In the genomic region with DNA sequence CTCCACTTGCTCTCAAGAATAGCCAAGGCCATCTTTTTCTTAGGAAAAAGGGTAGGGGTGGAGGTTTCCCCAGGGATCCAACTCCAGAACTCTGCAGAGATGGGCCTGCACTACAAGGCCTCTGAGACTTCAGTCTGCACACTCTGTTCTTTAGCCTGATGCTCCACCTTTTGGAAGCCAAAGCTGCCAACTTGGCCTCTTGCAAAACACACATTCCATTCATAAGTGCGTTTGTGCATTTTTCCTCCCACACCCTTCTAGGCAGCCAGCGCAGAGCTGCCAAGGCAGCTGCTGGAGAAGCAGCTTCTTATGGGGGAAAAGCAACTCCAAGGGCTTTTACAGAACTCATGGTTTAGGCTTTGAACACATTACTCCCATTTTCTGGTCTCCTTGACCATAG, we compare ENCODE assay signal across 10 cellular contexts. TPM values are rescaled to one million over a fixed set of nuclear protein-coding genes. Genes with fewer than 3 reads are reported as not detected.
A peak's percentile ranks its signal among the peaks of the same experiment; 100 is the strongest.
DNase-seq lines count a peak whose midpoint lies in the region; ATAC-seq and TF ChIP-seq lines count a peak whose summit lies in the region.
"Had no signal": no experiment of that assay in that cellular context is flagged by ENCODE, and none has a peak within 500 bp of the region (broad histone marks: within the 10 kb centered on the region; RNA-seq: fewer than 3 reads in every experiment).

No MANE protein-coding gene starts in this region.

- in situ Hi-C loops in mammary epithelial cell (cut with MboI; ENCODE audit: low sequenced_read_pairs in 2 of 2) (loop anchor here (5.0 to 25.0 kb wide), 3 partner anchors 233 to 1486 kb away; no protein-coding TSS in a partner anchor), GM13977 (cut with MboI; ENCODE audit: low pct_unique_long_range_greater_than_20kb, low sequenced_read_pairs, unreplicated experiment) (loop anchor here (5.0 kb wide), 1 partner anchor 231 kb away; no protein-coding TSS in a partner anchor)

- WGBS in mammary epithelial cell (ENCODE audit: low coverage, missing lambda C conversion rate) = 0% methylated on average over 2 of the region's 2 CpGs

- H3K27me3 ChIP-seq in mammary epithelial cell (ENCODE audit: insufficient read depth, low read length) = no peaks in the 10 kb centered on the region

- dilution Hi-C loops in mammary epithelial cell (cut with HindIII; ENCODE audit: low sequenced_read_pairs) = no loop called here

- BruUV-seq in mammary epithelial cell (replicated peaks; lab: Mats Ljungman, UMichigan) = no TSS peak

- peaks cover 26% of the 10 kb centered on the region for H3K4me1 ChIP-seq in mammary epithelial cell (ENCODE audit: insufficient read depth, low read length)

- peak; percentile 53 for DNase-seq in HPDE6-E6E7 (ENCODE audit: extremely low spot score)
- peak; percentile 83 for DNase-seq in mammary epithelial cell
- DNase-seq in left colon = peak; percentile 26 to 73
- DNase-seq in stromal cell of bone marrow (ENCODE audit: low read depth) = peak; percentile 84
- no peak for DNase-seq in DMS 273 treated with DMSO at 0.1 percent for 48 hours (lab: John Stamatoyannopoulos, UW)
- no peak for DNase-seq in NOMO-1 (lab: John Stamatoyannopoulos, UW; ENCODE audit: unreplicated experiment in 2 of 2)
- DNase-seq in CD14-positive monocyte (ENCODE audit: low spot score) = no peak
- DNase-seq in GM13977 (ENCODE audit: low spot score) = no peak
- DNase-seq: activated CD8-positive, alpha-beta memory T cell treated with anti-CD3 and anti-CD28 coated beads, Interleukin-2, amount 10 ng/mL, durations not matched to agents 7 days and 5 days had no signal

- CTCF ChIA-PET in mammary epithelial cell (lab: Charles Lee; ENCODE audit: low non-redundant PET) = no interaction called here

- H3K36me3 Mint-ChIP-seq in CD14-positive monocyte = peaks cover 15 to 19% of the 10 kb centered on the region in 2 donors

- peak overlapping the region; percentile 59 for H3K27ac ChIP-seq in mammary epithelial cell (ENCODE audit: insufficient read depth, low read depth, low read length)

- peaks cover 4% of the 10 kb centered on the region for H3K36me3 ChIP-seq in mammary epithelial cell (ENCODE audit: insufficient read depth, low read length)

- peak overlapping the region; percentile 34 for H3K9ac ChIP-seq in mammary epithelial cell (ENCODE audit: insufficient read depth, low read length)

- TF ChIP-seq CTCF in mammary epithelial cell (conservative IDR thresholded peaks at IDR 0.05 in 1 of 2, IDR thresholded peaks at IDR 0.05 in 1 of 2; ENCODE audit: extremely low read depth in 1 of 2, insufficient read depth in 1 of 2, low read depth in 1 of 2, low read length in 2 of 2) = no peak
- no peak for TF ChIP-seq CTCF in CD14-positive monocyte (IDR thresholded peaks at IDR 0.05)
- TF ChIP-seq CTCF in GM13977 (IDR thresholded peaks at IDR 0.05; ENCODE audit: extremely low read depth, insufficient read depth, missing control alignments) = no peak

- H3K4me2 ChIP-seq in mammary epithelial cell (ENCODE audit: insufficient read depth, low read depth, low read length) = peak overlapping the region; percentile 41

- no peak overlapping the region for H3K4me3 ChIP-seq in mammary epithelial cell (replicated peaks in 1 of 3; ENCODE audit: insufficient read depth in 1 of 3, low read depth in 2 of 3, low read length in 3 of 3)

- H3K9me3 ChIP-seq in mammary epithelial cell (replicated peaks; ENCODE audit: insufficient read depth, low read length) = no peaks in the 10 kb centered on the region

- peak; percentile 75 for ATAC-seq in left colon
- ATAC-seq: activated CD8-positive, alpha-beta memory T cell treated with anti-CD3 and anti-CD28 coated beads, Interleukin-2, amount 10 ng/mL, durations not matched to agents 7 days and 5 days had no signal

- H3K4me3 Mint-ChIP-seq in CD14-positive monocyte = no peak overlapping the region
- H3K4me3 Mint-ChIP-seq: activated CD8-positive, alpha-beta memory T cell treated with anti-CD3 and anti-CD28 coated beads, Interleukin-2, amount 10 ng/mL, durations not matched to agents 7 days and 5 days; memory B cell had no signal

- no peaks in the 10 kb centered on the region for H3K9me3 Mint-ChIP-seq in CD14-positive monocyte
- H3K9me3 Mint-ChIP-seq: memory B cell had no signal

- peaks cover 7% of the 10 kb centered on the region for H3K79me2 ChIP-seq in mammary epithelial cell (ENCODE audit: insufficient read depth, low read length)

- no peak overlapping the region for H2AFZ ChIP-seq in mammary epithelial cell (ENCODE audit: low read depth, low read length)

- peaks cover 11% of the 10 kb centered on the region for H3K4me1 Mint-ChIP-seq in CD14-positive monocyte

- H3K27me3 Mint-ChIP-seq in CD14-positive monocyte (ENCODE audit: low read depth in 3 of 3) = peaks cover 0 to 2% (median 0%) of the 10 kb centered on the region in 3 donors
- H3K27me3 Mint-ChIP-seq: activated CD8-positive, alpha-beta memory T cell treated with anti-CD3 and anti-CD28 coated beads, Interleukin-2, amount 10 ng/mL, durations not matched to agents 7 days and 5 days; memory B cell had no signal

- no peaks in the 10 kb centered on the region for H4K20me1 ChIP-seq in mammary epithelial cell (ENCODE audit: insufficient read depth, low read length)

- intact Hi-C loops in mammary epithelial cell (cut with micrococcal nuclease) (loop anchor here (1.0 to 10.0 kb wide), 5 partner anchors 15 to 453 kb away; a partner anchor contains a TSS), left colon (cut with DNase I, micrococcal nuclease) (no loop called here), CD14-positive monocyte (cut with micrococcal nuclease) (loop anchor here in 1 of 2 donors (2.0 kb wide), 1 partner anchor 233 kb away; no protein-coding TSS in a partner anchor)

- H3K27ac Mint-ChIP-seq in CD14-positive monocyte = no peak overlapping the region
- H3K27ac Mint-ChIP-seq: memory B cell had no signal

RNA-seq across cellular contexts. Expression of a gene that starts 45.3 kb away (rescaled TPM):
- total RNA-seq in mammary epithelial cell (1 to 10 TPM; 3.5 to 6.7 TPM), left colon (1 to 10 TPM; 3.0 to 4.9 TPM)
- polyA plus RNA-seq in mammary epithelial cell (3.9 TPM), CD14-positive monocyte (1 to 10 TPM in 1 of 2 donors, under 1 TPM in 1; 0.52 to 1.4 TPM)
- not detected for polyA minus RNA-seq in mammary epithelial cell

RNA-seq across cellular contexts. Expression of a gene that starts 45.3 kb away (rescaled TPM):
- total RNA-seq in mammary epithelial cell (10 to 100 TPM; 31.4 to 32.5 TPM), left colon (10 to 100 TPM; 24.9 to 26.8 TPM)
- polyA plus RNA-seq in mammary epithelial cell (12.1 TPM), CD14-positive monocyte (10 to 100 TPM; 10.4 to 10.5 TPM)
- polyA minus RNA-seq in mammary epithelial cell = 5.7 TPM

RNA-seq across cellular contexts. Expression of a gene that starts 48.6 kb away (rescaled TPM):
- total RNA-seq in mammary epithelial cell (10 to 100 TPM; 20.2 to 25.0 TPM), left colon (10 to 100 TPM; 12.4 to 14.0 TPM)
- polyA plus RNA-seq in mammary epithelial cell (5.4 TPM), CD14-positive monocyte (1 to 10 TPM; 1.0 to 1.3 TPM)
- polyA minus RNA-seq in mammary epithelial cell = 10.9 TPM

RNA-seq across cellular contexts. Expression of a gene that starts 49.0 kb away (rescaled TPM):
- total RNA-seq in mammary epithelial cell (10 to 100 TPM; 20.8 to 24.3 TPM), left colon (10 to 100 TPM; 11.7 to 20.1 TPM)
- polyA plus RNA-seq in mammary epithelial cell (25.3 TPM), CD14-positive monocyte (10 to 100 TPM; 25.5 to 29.5 TPM)
- polyA minus RNA-seq in mammary epithelial cell = 10.0 TPM

Comparison
In these comparisons a context has a peak if more than half of its experiments do, and no peak if none do; other contexts are left out.
1. DNase-seq: peak in HPDE6-E6E7 (single experiment), mammary epithelial cell (single experiment), left colon (2 of 2) and stromal cell of bone marrow (single experiment); none in DMS 273 treated with DMSO at 0.1 percent for 48 hours (single experiment), NOMO-1 (0 of 2), CD14-positive monocyte (single experiment) and GM13977 (single experiment).